ENCODE assay signal across 24 cellular contexts in genomic region chr4:188042191-188042590, GRCh38. TPM values are rescaled to one million over a fixed set of nuclear protein-coding genes. Genes with fewer than 3 reads are reported as not detected.
DNase-seq lines count a peak whose midpoint lies in the region; ATAC-seq, FAIRE-seq and TF ChIP-seq lines count a peak whose summit lies in the region.
"Had no signal": no experiment of that assay in that cellular context is flagged by ENCODE, and none has a peak within 500 bp of the region (broad histone marks: within the 10 kb centered on the region; RNA-seq: fewer than 3 reads in every experiment).

No MANE protein-coding gene starts in this region.

- H3K4ac ChIP-seq in neuronal stem cell (ENCODE audit: low read length) = no peak overlapping the region

- peak overlapping the region; percentile 49 for H3K4me3 Mint-ChIP-seq in Calu3 (ENCODE audit: low read depth, unreplicated experiment)
- no peak overlapping the region for H3K4me3 Mint-ChIP-seq in GM23338
- H3K4me3 Mint-ChIP-seq in WTC11 = no peak overlapping the region
- H3K4me3 Mint-ChIP-seq: CD8-positive, alpha-beta T cell; HFFc6; IgD-negative memory B cell had no signal

- H3K27ac ChIP-seq in GM23338 (ENCODE audit: low read depth) = no peak overlapping the region
- no peak overlapping the region for H3K27ac ChIP-seq in neuronal stem cell (replicated peaks; ENCODE audit: low read length)
- no peak overlapping the region for H3K27ac ChIP-seq in kidney (ENCODE audit: low read depth in 2 of 2, low read length in 2 of 2)
- H3K27ac ChIP-seq: 22Rv1; A549; BLaER1 treated with 17β-estradiol and CSF1 and Interleukin-3, amounts not matched to agents 10 nM and 100 nM had no signal

- peak overlapping the region; percentile 66; the same call in 1 of the 2 replicates for H2AFZ ChIP-seq in GM23338
- peak overlapping the region; percentile 29 for H2AFZ ChIP-seq in neuronal stem cell (ENCODE audit: low read length)

- no peaks in the 10 kb centered on the region for H3K36me3 ChIP-seq in GM23338 (ENCODE audit: insufficient read depth)
- no peaks in the 10 kb centered on the region for H3K36me3 ChIP-seq in neuronal stem cell (replicated peaks in 1 of 2; ENCODE audit: control insufficient read depth in 2 of 2, insufficient read depth in 2 of 2, low read length in 2 of 2)
- H3K36me3 ChIP-seq in BE2C = no peaks in the 10 kb centered on the region
- no peaks in the 10 kb centered on the region for H3K36me3 ChIP-seq in kidney (ENCODE audit: control insufficient read depth in 1 of 2, insufficient read depth in 2 of 2, low read length in 2 of 2)
- H3K36me3 ChIP-seq: BLaER1 treated with 17β-estradiol and CSF1 and Interleukin-3, amounts not matched to agents 10 nM and 100 nM had no signal

- H4K20me1 ChIP-seq in GM23338 (replicated peaks; ENCODE audit: insufficient read depth) = no peaks in the 10 kb centered on the region
- H4K20me1 ChIP-seq: BLaER1 treated with 17β-estradiol and CSF1 and Interleukin-3, amounts not matched to agents 10 nM and 100 nM had no signal

- FAIRE-seq in kidney (lab: Jason Lieb, UNC) = no peak
- FAIRE-seq: A549, D721Med, GM12878, GM19239, H54, HepG2, HTR-8/SVneo had no signal

- no peak overlapping the region for H3K9ac ChIP-seq in neuronal stem cell (ENCODE audit: low read depth, low read length, poor library complexity)
- H3K9ac ChIP-seq in kidney (ENCODE audit: low read length in 2 of 2) = no peak overlapping the region
- H3K9ac ChIP-seq: BLaER1 treated with 17β-estradiol and CSF1 and Interleukin-3, amounts not matched to agents 10 nM and 100 nM had no signal

- DNase-seq in Calu3 = no peak
- no peak for DNase-seq in GM23338 (ENCODE audit: low spot score)
- peak; percentile 17 for DNase-seq in WTC11 (ENCODE audit: low spot score)
- no peak for DNase-seq in neuronal stem cell (ENCODE audit: low spot score)
- DNase-seq in BE2C = no peak
- no peak for DNase-seq in kidney
- no peak for DNase-seq in epidermal melanocyte (ENCODE audit: insufficient read length, low spot score)
- DNase-seq: CD8-positive, alpha-beta T cell; COR-L47; HFFc6; KBM-7 had no signal

- WGBS in neuronal stem cell (ENCODE audit: extremely low coverage in 2 of 2, insufficient read length in 2 of 2, insufficient replicate concordance in 1 of 2), 2 donors = no CpG with 5 or more reads among the region's 15 CpGs

- CTCF ChIA-PET in Calu3 (lab: Charles Lee) = interaction anchor here (0.6 kb wide), 1 partner anchor 944 kb away, joined by 4 read pairs; no protein-coding TSS in a partner anchor
- CTCF ChIA-PET in WTC11 (lab: Charles Lee) = no interaction called here

- H3K9me3 ChIP-seq in neuronal stem cell (replicated peaks in 1 of 2; ENCODE audit: control insufficient read depth in 2 of 2, insufficient read depth in 1 of 2, low read depth in 1 of 2, low read length in 2 of 2) = peaks cover 0 to 2% of the 10 kb centered on the region in 2 donors
- H3K9me3 ChIP-seq in BE2C = no peaks in the 10 kb centered on the region
- H3K9me3 ChIP-seq in kidney (ENCODE audit: control insufficient read depth in 1 of 2, low read length in 2 of 2) = no peaks in the 10 kb centered on the region
- H3K9me3 ChIP-seq: A549 had no signal

- no peaks in the 10 kb centered on the region for H3K79me1 ChIP-seq in neuronal stem cell (ENCODE audit: low read depth, low read length)

- no peak overlapping the region for H4K91ac ChIP-seq in neuronal stem cell (ENCODE audit: low read depth, low read length, poor library complexity)

- no peaks in the 10 kb centered on the region for H3K9me2 ChIP-seq in GM23338 (ENCODE audit: insufficient read depth)

- no peak for TF ChIP-seq CTCF in Calu3 (IDR thresholded peaks at IDR 0.05; ENCODE audit: unreplicated experiment)
- no peak for TF ChIP-seq CTCF in GM23338 (conservative IDR thresholded peaks at IDR 0.05; ENCODE audit: low read depth in 2 of 2)
- TF ChIP-seq CTCF in WTC11 (IDR thresholded peaks at IDR 0.05) = no peak
- no peak for TF ChIP-seq CTCF in BE2C (IDR thresholded peaks at IDR 0.05; ENCODE audit: low read depth, low read length)
- TF ChIP-seq CTCF in kidney (IDR thresholded peaks at IDR 0.05; ENCODE audit: borderline replicate concordance, extremely low read depth, insufficient read depth) = no peak

- no peak overlapping the region for H2BK120ac ChIP-seq in neuronal stem cell (ENCODE audit: low read depth, low read length)

- H3K4me1 ChIP-seq in GM23338 (ENCODE audit: insufficient read depth) = peaks cover 4% of the 10 kb centered on the region; the same call in 1 of the 2 replicates
- no peaks in the 10 kb centered on the region for H3K4me1 ChIP-seq in neuronal stem cell (ENCODE audit: control insufficient read depth in 2 of 2, insufficient read depth in 1 of 2, low read depth in 1 of 2, low read length in 2 of 2)
- no peaks in the 10 kb centered on the region for H3K4me1 ChIP-seq in BE2C
- no peaks in the 10 kb centered on the region for H3K4me1 ChIP-seq in kidney (ENCODE audit: control insufficient read depth in 1 of 2, insufficient read depth in 1 of 2, low read depth in 1 of 2, low read length in 2 of 2)
- H3K4me1 ChIP-seq: A549; BLaER1 treated with 17β-estradiol and CSF1 and Interleukin-3, amounts not matched to agents 10 nM and 100 nM had no signal

- no peak overlapping the region for H2BK15ac ChIP-seq in neuronal stem cell (ENCODE audit: low read length)

- peaks cover 6% of the 10 kb centered on the region for H3K36me3 Mint-ChIP-seq in Calu3 (ENCODE audit: insufficient read depth, unreplicated experiment)
- 0 out of 3 replicates have a peak, but pooled peaks cover 4% of the 10 kb centered on the region for H3K36me3 Mint-ChIP-seq in GM23338 (ENCODE audit: low read depth)
- H3K36me3 Mint-ChIP-seq in WTC11 = no peaks in the 10 kb centered on the region
- H3K36me3 Mint-ChIP-seq: CD8-positive, alpha-beta T cell; IgD-negative memory B cell had no signal

- no peak overlapping the region for H3K23ac ChIP-seq in neuronal stem cell (ENCODE audit: low read depth, low read length, poor library complexity)

- H3K4me1 Mint-ChIP-seq in Calu3 (ENCODE audit: low read depth, unreplicated experiment) = no peaks in the 10 kb centered on the region
- peaks cover 8% of the 10 kb centered on the region for H3K4me1 Mint-ChIP-seq in GM23338
- peaks cover 28% of the 10 kb centered on the region for H3K4me1 Mint-ChIP-seq in WTC11
- H3K4me1 Mint-ChIP-seq: IgD-negative memory B cell had no signal

- peak overlapping the region; percentile 46 for H2BK5ac ChIP-seq in neuronal stem cell (ENCODE audit: low read length)

- H3K79me2 ChIP-seq in GM23338 (replicated peaks; ENCODE audit: insufficient read depth) = no peaks in the 10 kb centered on the region

- intact Hi-C loops in Calu3 (cut with micrococcal nuclease; ENCODE audit: unreplicated experiment) (no loop called here), kidney (cut with DNase I) (no loop called here)

- H3K27ac Mint-ChIP-seq in Calu3 (ENCODE audit: unreplicated experiment) (no peak overlapping the region), GM23338 (no peak overlapping the region), WTC11 (no peak overlapping the region)
- H3K27ac Mint-ChIP-seq: CD8-positive, alpha-beta T cell; HFFc6; IgD-negative memory B cell had no signal

- H3K4me2 ChIP-seq in GM23338 = no peak overlapping the region
- no peak overlapping the region for H3K4me2 ChIP-seq in neuronal stem cell (ENCODE audit: insufficient read depth, low read length, poor library complexity, severe bottlenecking)
- H3K4me2 ChIP-seq: A549; BLaER1 treated with 17β-estradiol and CSF1 and Interleukin-3, amounts not matched to agents 10 nM and 100 nM had no signal

- no peak overlapping the region for H3K18ac ChIP-seq in neuronal stem cell (ENCODE audit: low read length)

- ATAC-seq in GM23338 (peak; percentile 57; the same call in 2 of the 3 replicates), WTC11 (peak; percentile 26), SK-N-SH treated with all-trans-retinoic acid at 6 μM for 48 hours (no peak)
- ATAC-seq: A549; CD8-positive, alpha-beta T cell; GM12878; HCT116; HepG2 had no signal

- no peaks in the 10 kb centered on the region for H3K27me3 Mint-ChIP-seq in Calu3 (ENCODE audit: unreplicated experiment)
- H3K27me3 Mint-ChIP-seq in GM23338 (ENCODE audit: insufficient read depth, low read depth, poor library complexity) = peaks cover 8% of the 10 kb centered on the region
- no peaks in the 10 kb centered on the region for H3K27me3 Mint-ChIP-seq in WTC11 (ENCODE audit: low read depth)
- H3K27me3 Mint-ChIP-seq: IgD-negative memory B cell had no signal

- no peak overlapping the region for H3K14ac ChIP-seq in neuronal stem cell (ENCODE audit: low read length)

- H3K4me3 ChIP-seq in GM23338 (no peak overlapping the region), neuronal stem cell (ENCODE audit: low read length in 2 of 2) (no peak overlapping the region), BE2C (ENCODE audit: low read depth, low read length) (no peak overlapping the region), kidney (ENCODE audit: low read length in 2 of 2) (no peak overlapping the region)
- H3K4me3 ChIP-seq: A549; BLaER1 treated with 17β-estradiol and CSF1 and Interleukin-3, amounts not matched to agents 10 nM and 100 nM; GM12878 had no signal

- no peaks in the 10 kb centered on the region for H3F3A ChIP-seq in GM23338 (replicated peaks; ENCODE audit: low read depth)

- no peak overlapping the region for H2BK12ac ChIP-seq in neuronal stem cell (ENCODE audit: low read length)

- no TSS peak for BruUV-seq in Calu3 (replicated peaks; lab: Mats Ljungman, UMichigan)

- H2AK5ac ChIP-seq in neuronal stem cell (ENCODE audit: low read depth, low read length) = peak overlapping the region; percentile 60

- H4K8ac ChIP-seq in neuronal stem cell (ENCODE audit: low read depth, low read length) = no peak overlapping the region

- POLR2A ChIA-PET in WTC11 (lab: Charles Lee) = no interaction called here

- no peaks in the 10 kb centered on the region for H3K27me3 ChIP-seq in GM23338 (ENCODE audit: insufficient read depth)
- H3K27me3 ChIP-seq in neuronal stem cell (ENCODE audit: control insufficient read depth in 3 of 3, insufficient read depth in 3 of 3, low read depth in 1 of 3, low read length in 3 of 3) = no peaks in the 10 kb centered on the region
- H3K27me3 ChIP-seq in BE2C = no peaks in the 10 kb centered on the region
- H3K27me3 ChIP-seq: BLaER1 treated with 17β-estradiol and CSF1 and Interleukin-3, amounts not matched to agents 10 nM and 100 nM had no signal

- H3K9me3 Mint-ChIP-seq in Calu3 (ENCODE audit: low read depth, unreplicated experiment) = no peaks in the 10 kb centered on the region
- no peaks in the 10 kb centered on the region; the same call in 2 of the 3 replicates for H3K9me3 Mint-ChIP-seq in GM23338
- no peaks in the 10 kb centered on the region for H3K9me3 Mint-ChIP-seq in WTC11
- H3K9me3 Mint-ChIP-seq: CD8-positive, alpha-beta T cell had no signal

TF ChIP-seq in WTC11, 78 proteins besides CTCF, POLR2A, EP300 and RAD21 (continues in another document):
- TF ChIP-seq ZNF423 (CRISPR knock-in tag; IDR thresholded peaks at IDR 0.05) = peak; percentile 80

RNA-seq across cellular contexts. Expression of gene ZFP42, which starts 46.6 kb away (rescaled TPM):
- total RNA-seq in Calu3 (2022) (not detected in 2 replicates), WTC11 (2021) (120 to 128 TPM (median 122 TPM) in 3 replicates), kidney (not detected)
- total RNA-seq in GM23338 (2014; rRNA removed; shearing (Covaris generic)) = 111 and 124 TPM in 2 replicates
- polyA plus RNA-seq in GM23338 (2016; fragmentation: Nextera tagmentation; extraction: Ambion mirVana) (70.0 and 70.9 TPM in 2 replicates), kidney (ENCODE audit: insufficient read depth, low read depth, low replicate concordance) (not detected)
- polyA plus RNA-seq in neuronal stem cell (2013, experiment 1 of 2) = 4.2 TPM
- polyA plus RNA-seq in neuronal stem cell (2013, experiment 2 of 2) = 4.3 TPM
- not detected for polyA plus RNA-seq in BE2C (2012; ENCODE audit: insufficient read depth, insufficient read length, low read depth)
- total RNA-seq: CD8-positive, alpha-beta T cell; G401; HepG2; HFFc6 had no signal
- polyA plus RNA-seq: A549, GM12878, HepG2, IgD-negative memory B cell had no signal

Comparison
In these comparisons a context has a peak if more than half of its experiments do, and no peak if none do; other contexts are left out.
1. RNA of gene ZFP42, which starts 46.6 kb away (total RNA-seq): 120 to 128 TPM in WTC11 and 111 to 124 TPM in GM23338; not detected in Calu3 and not detected in kidney (single experiment); every median in the first group is over 100 times any median in the second.